Comparison of ENCODE assay signal across 18 cellular contexts in the genomic region with DNA sequence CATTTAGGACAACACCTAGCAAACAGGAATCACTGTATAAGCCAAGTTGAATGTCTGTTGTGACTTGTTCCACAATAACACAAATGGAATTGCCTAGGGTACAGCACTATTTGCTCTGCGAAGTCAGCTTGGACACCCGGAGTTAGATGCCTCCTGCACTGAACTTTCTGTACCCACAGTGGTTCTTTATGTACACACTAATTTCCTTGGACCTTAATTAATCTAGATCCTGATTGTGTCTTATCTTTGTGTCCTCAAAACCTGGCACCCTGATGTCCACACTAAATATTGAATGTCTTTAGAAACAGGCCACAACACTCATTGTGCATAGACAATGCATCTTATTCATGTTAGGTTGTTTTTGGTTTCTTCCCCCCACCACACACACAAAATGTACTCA.
DNase-seq lines count a peak whose midpoint lies in the region; ATAC-seq and TF ChIP-seq lines count a peak whose summit lies in the region.
"Had no signal": no experiment of that assay in that cellular context is flagged by ENCODE, and none has a peak within 500 bp of the region (broad histone marks: within the 10 kb centered on the region; RNA-seq: fewer than 3 reads in every experiment).

No MANE protein-coding gene starts in this region.

- ATAC-seq in right cardiac atrium (no peak), heart right ventricle (no peak), HG02970 (IDR thresholded peaks at IDR 0.05; ENCODE audit: low FRiP score, unreplicated experiment) (no peak), GM21825 (IDR thresholded peaks at IDR 0.05; ENCODE audit: unreplicated experiment) (no peak)
- ATAC-seq: A549 had no signal

- intact Hi-C loops in right cardiac atrium (cut with DNase I): loop anchor here in 2 of 4 donors (5.0 to 10.0 kb wide), 2 partner anchors 273 to 276 kb away; no protein-coding TSS in a partner anchor
- intact Hi-C loops in heart right ventricle (cut with DNase I): loop anchor here in 1 of 10 donors (10.0 kb wide), 1 partner anchor 283 kb away; the partner anchor contains the start of gene NR2F2

- TF ChIP-seq CTCF in heart right ventricle (IDR thresholded peaks at IDR 0.05) (no peak), epithelial cell of esophagus (IDR thresholded peaks at IDR 0.05; ENCODE audit: insufficient read depth, low read depth, low read length, missing control alignments) (no peak), nephron progenitor cell (IDR thresholded peaks at IDR 0.05) (no peak), type B pancreatic cell (conservative IDR thresholded peaks at IDR 0.05) (no peak)

- peak overlapping the region; percentile 31 for H3K27ac ChIP-seq in right cardiac atrium (ENCODE audit: low read length)
- peak overlapping the region in 1 of 10 donors; percentile 84 for H3K27ac ChIP-seq in heart right ventricle
- H3K27ac ChIP-seq in caudate nucleus (ENCODE audit: low read depth, low read length): no peak overlapping the region
- H3K27ac ChIP-seq: 22Rv1, A549, BLaER1, HL-60 had no signal

- no peaks in the 10 kb centered on the region for H3K9me3 ChIP-seq in right cardiac atrium (ENCODE audit: control insufficient read depth, low read length)
- H3K9me3 ChIP-seq in heart right ventricle: peaks cover 0 to 6% (median 0%) of the 10 kb centered on the region in 11 donors
- H3K9me3 ChIP-seq: A549, BLaER1 had no signal

- H3K27me3 ChIP-seq in right cardiac atrium (ENCODE audit: control insufficient read depth, insufficient read depth) (no peaks in the 10 kb centered on the region), heart right ventricle (peaks cover 0 to 44% (median 0%) of the 10 kb centered on the region in 7 donors)

- H3K9me3 Mint-ChIP-seq in nephron progenitor cell (peaks cover 22% of the 10 kb centered on the region), type B pancreatic cell (no peaks in the 10 kb centered on the region)

- H3K4me3 ChIP-seq in right cardiac atrium (ENCODE audit: low read length) (no peak overlapping the region), heart right ventricle (no peak overlapping the region), epithelial cell of esophagus (ENCODE audit: low read length) (no peak overlapping the region)
- H3K4me3 ChIP-seq: A549, BLaER1 had no signal

- WGBS in right cardiac atrium: 67% methylated on average over 2 of the region's 2 CpGs
- WGBS in heart right ventricle, 2 donors: 77 to 78% methylated on average over 2 of the region's 2 CpGs

- DNase-seq in right cardiac atrium: no peak
- DNase-seq in heart right ventricle: no peak
- DNase-seq in epithelial cell of esophagus (ENCODE audit: low read depth): peak; percentile 6
- no peak for DNase-seq in nephron progenitor cell
- DNase-seq in type B pancreatic cell (ENCODE audit: extremely low spot score, unreplicated experiment): no peak
- no peak for DNase-seq in caudate nucleus (lab: John Stamatoyannopoulos, UW)
- DNase-seq: CD4-positive, alpha-beta memory T cell; DMS79 treated with DMSO at 0.1 percent for 48 hours; GF-D8; GOT3; H7 had no signal

- H3K36me3 Mint-ChIP-seq in nephron progenitor cell (ENCODE audit: low read depth): peaks cover 12% of the 10 kb centered on the region
- no peaks in the 10 kb centered on the region for H3K36me3 Mint-ChIP-seq in type B pancreatic cell
- H3K36me3 Mint-ChIP-seq: CD4-positive, alpha-beta memory T cell had no signal

- no peaks in the 10 kb centered on the region for H3K4me1 ChIP-seq in right cardiac atrium (ENCODE audit: control insufficient read depth, insufficient read depth, low read length)
- H3K4me1 ChIP-seq in heart right ventricle: peaks cover 10 to 47% (median 36%) of the 10 kb centered on the region in 9 donors

- no peaks in the 10 kb centered on the region for H3K36me3 ChIP-seq in heart right ventricle
- H3K36me3 ChIP-seq: BLaER1 had no signal

- H3K27me3 Mint-ChIP-seq in nephron progenitor cell (ENCODE audit: low read depth, poor library complexity) (peaks cover 14% of the 10 kb centered on the region), type B pancreatic cell (peaks cover 6% of the 10 kb centered on the region)

- H3K4me1 Mint-ChIP-seq in nephron progenitor cell: peaks cover 64% of the 10 kb centered on the region
- H3K4me1 Mint-ChIP-seq in type B pancreatic cell (ENCODE audit: unreplicated experiment): peaks cover 43% of the 10 kb centered on the region

- H3K27ac Mint-ChIP-seq in nephron progenitor cell (peak overlapping the region; percentile 42), type B pancreatic cell (no peak overlapping the region)
- H3K27ac Mint-ChIP-seq: CD14-positive monocyte; CD4-positive, alpha-beta memory T cell had no signal

- H3K4me3 Mint-ChIP-seq in nephron progenitor cell: no peak overlapping the region
- H3K4me3 Mint-ChIP-seq in type B pancreatic cell: peak overlapping the region; percentile 60
- H3K4me3 Mint-ChIP-seq: CD14-positive monocyte had no signal
